Comparison of ENCODE assay signal across 8 cellular contexts in the genomic region with DNA sequence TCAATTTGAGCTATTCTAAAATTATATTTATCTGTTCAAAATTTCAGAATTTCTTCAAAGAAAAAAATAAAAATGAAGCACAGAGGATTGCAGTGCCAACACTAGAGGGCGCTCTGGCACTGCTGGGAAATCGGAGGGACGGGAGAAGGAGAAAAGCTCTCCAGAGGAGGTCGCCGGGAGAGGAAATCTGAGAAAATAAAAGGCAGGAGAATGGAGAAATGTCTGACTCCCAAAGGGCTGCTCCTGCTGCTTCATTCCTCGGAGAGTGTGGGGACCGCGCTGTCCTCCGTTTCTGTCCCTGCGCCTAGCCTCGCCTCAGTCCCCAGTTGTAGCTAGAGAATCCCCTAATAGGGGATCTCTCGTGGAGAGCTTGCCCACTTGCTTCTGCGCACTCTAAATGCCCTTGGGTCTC. TPM values are rescaled to one million over a fixed set of nuclear protein-coding genes. Genes with fewer than 3 reads are reported as not detected.
A peak's percentile ranks its signal among the peaks of the same experiment; 100 is the strongest.
DNase-seq lines count a peak whose midpoint lies in the region; ATAC-seq and TF ChIP-seq lines count a peak whose summit lies in the region.

No MANE protein-coding gene starts in this region.

- WGBS in psoas muscle, 3 donors: 1 to 8% (median 4%) methylated on average over 13 of the region's 13 CpGs

- ATAC-seq in activated naive CD8-positive, alpha-beta T cell treated with anti-CD3 and anti-CD28 coated beads, Interleukin-2, amount 50 U/mL, for 24 hours: no peak
- ATAC-seq in left cardiac atrium (peak; percentile 62 to 74), psoas muscle (peak; percentile 61 to 85 (median 66)), HG03460 (IDR thresholded peaks at IDR 0.05; ENCODE audit: unreplicated experiment) (no peak)

- peaks cover 11% of the 10 kb centered on the region for H3K4me1 Mint-ChIP-seq in activated naive CD8-positive, alpha-beta T cell treated with anti-CD3 and anti-CD28 coated beads, Interleukin-2, amount 50 U/mL, for 24 hours

- intact Hi-C loops in left cardiac atrium (cut with DNase I): loop anchor here (1.0 to 5.0 kb wide), 3 partner anchors 82 to 108 kb away; no protein-coding TSS in a partner anchor
- intact Hi-C loops in psoas muscle (cut with DNase I): loop anchor here (5.0 to 10.0 kb wide), 4 partner anchors 432 to 1060 kb away; no protein-coding TSS in a partner anchor

- no peaks in the 10 kb centered on the region for H3K9me3 Mint-ChIP-seq in activated naive CD8-positive, alpha-beta T cell treated with anti-CD3 and anti-CD28 coated beads, Interleukin-2, amount 50 U/mL, for 24 hours

- H3K27ac Mint-ChIP-seq in activated naive CD8-positive, alpha-beta T cell treated with anti-CD3 and anti-CD28 coated beads, Interleukin-2, amount 50 U/mL, for 24 hours: no peak overlapping the region

- H3K27ac ChIP-seq in psoas muscle: no peak overlapping the region

- peak; percentile 98 for TF ChIP-seq CTCF in psoas muscle (IDR thresholded peaks at IDR 0.05)

- H3K4me3 Mint-ChIP-seq in activated naive CD8-positive, alpha-beta T cell treated with anti-CD3 and anti-CD28 coated beads, Interleukin-2, amount 50 U/mL, for 24 hours: peak overlapping the region; percentile 42

- H3K9me3 ChIP-seq in psoas muscle: no peaks in the 10 kb centered on the region

- H3K36me3 Mint-ChIP-seq in activated naive CD8-positive, alpha-beta T cell treated with anti-CD3 and anti-CD28 coated beads, Interleukin-2, amount 50 U/mL, for 24 hours (ENCODE audit: low read depth): no peaks in the 10 kb centered on the region

- DNase-seq in DMS53 (lab: John Stamatoyannopoulos, UW) (peak; percentile 80), LHCN-M2 (ENCODE audit: low read depth) (peak; percentile 53), SK-N-DZ (ENCODE audit: low spot score) (peak; percentile 71), left cardiac atrium (peak; percentile 47), psoas muscle (peak; percentile 55 to 79), 8988T (no peak)
- peak; percentile 70 for DNase-seq in activated naive CD8-positive, alpha-beta T cell treated with anti-CD3 and anti-CD28 coated beads, Interleukin-2, amount 50 U/mL, for 24 hours

- H3K36me3 ChIP-seq in psoas muscle (ENCODE audit: insufficient read depth in 1 of 2, low read depth in 1 of 2): no peaks in the 10 kb centered on the region

- peak overlapping the region; percentile 51 for H3K4me3 ChIP-seq in psoas muscle

- peaks cover 42% of the 10 kb centered on the region for H3K27me3 Mint-ChIP-seq in activated naive CD8-positive, alpha-beta T cell treated with anti-CD3 and anti-CD28 coated beads, Interleukin-2, amount 50 U/mL, for 24 hours

- no peaks in the 10 kb centered on the region for H3K27me3 ChIP-seq in psoas muscle (ENCODE audit: insufficient read depth in 3 of 3, low read length in 2 of 3)

- peaks cover 4% of the 10 kb centered on the region for H3K4me1 ChIP-seq in psoas muscle

RNA-seq across cellular contexts. Expression of gene ARSB, which starts 40.0 kb away (rescaled TPM):
- total RNA-seq in LHCN-M2 (2014; rRNA removed) (21.1 and 27.3 TPM in 2 replicates), left cardiac atrium (10 to 100 TPM; 10.5 to 10.6 TPM), psoas muscle (1 to 10 TPM; 3.6 to 6.5 (median 5.3) TPM)
- polyA plus RNA-seq in LHCN-M2 (2012): 10.6 TPM
- 7.9 and 10.4 TPM in 2 replicates for polyA plus RNA-seq in SK-N-DZ (2014; cell fraction: cytosol; rRNA removed)
- polyA plus RNA-seq in SK-N-DZ (2014; cell fraction: nucleus; rRNA removed): 3.3 and 3.5 TPM in 2 replicates
- 1 to 10 TPM; 1.3 to 3.2 (median 1.5) TPM for polyA plus RNA-seq in psoas muscle

RNA-seq across cellular contexts. Expression of gene DMGDH, which starts 44.4 kb away (rescaled TPM):
- 0.13 and 0.17 TPM in 2 replicates for total RNA-seq in LHCN-M2 (2014; rRNA removed)
- 0.46 TPM for polyA plus RNA-seq in LHCN-M2 (2012)
- 0.05 TPM in 1 of 2 replicates, not detected in the other for polyA plus RNA-seq in SK-N-DZ (2014; cell fraction: cytosol; rRNA removed)
- 0.68 TPM in 1 of 2 replicates, not detected in the other for polyA plus RNA-seq in SK-N-DZ (2014; cell fraction: nucleus; rRNA removed)
- total RNA-seq in left cardiac atrium: 1 to 10 TPM; 3.0 to 3.3 TPM
- total RNA-seq in psoas muscle: 1 to 10 TPM; 1.7 to 2.8 (median 2.1) TPM
- polyA plus RNA-seq in psoas muscle: 1 to 10 TPM in 1 of 3 donors, under 1 TPM in 2; 0.16 to 1.5 (median 0.80) TPM

RNA-seq across cellular contexts. Expression of gene BHMT2, which starts 44.5 kb away (rescaled TPM):
- total RNA-seq in LHCN-M2 (2014; rRNA removed): 0.45 and 0.63 TPM in 2 replicates
- polyA plus RNA-seq in LHCN-M2 (2012): 0.77 TPM
- not detected in 2 replicates for polyA plus RNA-seq in SK-N-DZ (2014; cell fraction: cytosol; rRNA removed)
- polyA plus RNA-seq in SK-N-DZ (2014; cell fraction: nucleus; rRNA removed): not detected in 2 replicates
- total RNA-seq in left cardiac atrium: 10 to 100 TPM; 16.3 to 21.5 TPM
- 10 to 100 TPM in 3 of 4 donors, 1 to 10 TPM in 1; 6.9 to 16.6 (median 12.0) TPM for total RNA-seq in psoas muscle
- polyA plus RNA-seq in psoas muscle: 10 to 100 TPM in 1 of 3 donors, 1 to 10 TPM in 2; 1.9 to 20.8 (median 9.0) TPM

Comparison
In these comparisons a context has a peak if more than half of its experiments do, and no peak if none do; other contexts are left out.
1. ATAC-seq: peak in left cardiac atrium (2 of 2) and psoas muscle (4 of 4); none in activated naive CD8-positive, alpha-beta T cell treated with anti-CD3 and anti-CD28 coated beads, Interleukin-2, amount 50 U/mL, for 24 hours (single experiment) and HG03460 (single experiment).